ENCODE assay signal across 1 cellular context in the genomic region with DNA sequence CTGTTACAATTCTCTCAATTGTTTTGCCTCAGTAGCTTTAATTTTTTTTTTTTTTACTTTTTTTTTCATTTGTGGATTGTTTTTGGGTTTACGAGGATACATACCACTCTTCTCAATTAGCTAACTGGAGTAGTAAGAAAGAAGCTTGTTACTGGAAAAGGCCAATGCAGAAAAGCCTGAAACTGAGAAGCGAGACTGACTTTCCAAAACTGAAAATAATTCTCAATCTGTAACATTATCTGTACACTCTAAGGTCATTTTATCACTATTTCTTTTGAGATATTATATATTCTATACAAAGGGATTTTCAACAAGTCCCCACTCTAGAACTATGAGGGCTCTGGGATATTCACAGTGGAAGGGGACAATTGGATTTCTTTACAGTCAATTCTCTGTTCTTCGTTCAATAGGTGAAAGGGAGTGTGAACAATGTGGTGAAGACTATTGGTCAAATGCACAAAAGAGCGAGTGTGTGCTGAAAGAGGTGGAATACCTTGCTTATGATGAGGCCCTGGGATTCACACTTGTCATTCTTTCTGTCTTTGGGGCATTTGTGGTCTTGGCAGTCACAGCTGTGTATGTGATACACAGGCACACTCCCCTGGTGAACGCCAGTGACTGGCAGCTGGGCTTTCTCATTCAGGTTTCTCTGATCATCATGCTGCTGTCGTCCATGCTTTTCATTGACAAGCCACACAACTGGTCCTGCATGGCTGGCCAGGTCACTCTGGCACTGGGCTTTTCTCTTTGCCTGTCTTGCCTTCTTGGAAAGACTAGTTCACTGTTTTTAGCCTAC.
TF ChIP-seq lines count a peak whose summit lies in the region.

No MANE protein-coding gene starts in this region.

TF ChIP-seq in H1, 55 proteins besides CTCF, POLR2A, EP300 and RAD21 (continued from another document):
- TF ChIP-seq SIRT6 (IDR thresholded peaks at IDR 0.05; ENCODE audit: low read length), result no peak
